ENCODE assay signal across 2 cellular contexts in the genomic region with DNA sequence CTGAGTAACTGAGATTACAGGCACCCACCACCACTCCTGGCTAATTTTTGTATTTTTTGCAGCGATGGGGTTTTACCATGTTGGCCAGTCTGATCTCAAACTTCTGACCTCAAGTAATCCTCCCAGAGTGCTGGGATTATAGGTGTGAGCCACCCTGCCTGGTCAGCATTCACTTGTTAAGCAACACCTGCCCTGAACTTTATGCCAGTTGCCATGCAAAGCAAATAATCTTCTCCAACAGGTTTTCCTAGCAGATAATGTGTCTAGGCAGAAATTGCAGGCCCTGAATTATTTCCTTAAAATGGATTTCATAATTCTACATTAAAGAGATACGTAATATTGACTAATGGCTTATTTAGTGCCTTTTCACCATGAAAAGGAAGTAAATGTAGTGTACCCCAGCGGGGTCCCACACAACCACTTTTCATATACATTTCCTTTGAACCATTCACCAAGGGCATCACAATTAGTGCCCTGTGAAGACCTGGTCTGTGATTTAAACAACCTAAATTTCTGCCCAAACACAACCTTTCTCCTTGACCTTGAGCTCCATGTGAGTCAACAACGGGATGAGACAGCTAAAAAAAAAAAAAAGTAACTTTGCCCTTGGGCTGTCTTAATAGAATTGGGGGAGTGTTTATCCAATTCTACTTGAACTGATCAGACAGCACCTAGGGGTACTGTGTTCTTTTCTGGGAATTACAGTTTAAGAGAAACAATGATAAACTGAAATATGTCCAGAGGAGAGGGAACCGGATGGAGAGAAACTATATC.
TF ChIP-seq lines count a peak whose summit lies in the region.

No MANE protein-coding gene starts in this region.

TF ChIP-seq in A549, 52 proteins besides CTCF, POLR2A, EP300 and RAD21:
- TF ChIP-seq, protein P1, sequence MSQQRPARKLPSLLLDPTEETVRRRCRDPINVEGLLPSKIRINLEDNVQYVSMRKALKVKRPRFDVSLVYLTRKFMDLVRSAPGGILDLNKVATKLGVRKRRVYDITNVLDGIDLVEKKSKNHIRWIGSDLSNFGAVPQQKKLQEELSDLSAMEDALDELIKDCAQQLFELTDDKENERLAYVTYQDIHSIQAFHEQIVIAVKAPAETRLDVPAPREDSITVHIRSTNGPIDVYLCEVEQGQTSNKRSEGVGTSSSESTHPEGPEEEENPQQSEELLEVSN (IDR thresholded peaks at IDR 0.05; ENCODE audit: borderline replicate concordance, low read depth): no peak
- no peak for TF ChIP-seq NR3C1 (IDR thresholded peaks at IDR 0.05)
- no peak for TF ChIP-seq CHD4 (IDR thresholded peaks at IDR 0.05; ENCODE audit: borderline replicate concordance)
- TF ChIP-seq HOXB5 (CRISPR knock-in tag; IDR thresholded peaks at IDR 0.05): no peak
- no peak for TF ChIP-seq CBX8 (IDR thresholded peaks at IDR 0.05)

TF ChIP-seq in HepG2, 621 proteins besides CTCF, POLR2A, EP300 and RAD21:
- TF ChIP-seq ZNF460 (CRISPR knock-in tag; IDR thresholded peaks at IDR 0.05; ENCODE audit: borderline replicate concordance): peak; percentile 20; the same call in 1 of the 2 replicates
- peak; percentile 57; the same call in 1 of the 2 replicates for TF ChIP-seq CEBPB (IDR thresholded peaks at IDR 0.05; ENCODE audit: borderline replicate concordance, low read depth, low read length)
- no peak for TF ChIP-seq SNAI1 (CRISPR knock-in tag; IDR thresholded peaks at IDR 0.05; ENCODE audit: borderline replicate concordance)
- TF ChIP-seq MAFF (IDR thresholded peaks at IDR 0.05; ENCODE audit: low read depth, low read length): peak; percentile 41; the same call in 1 of the 2 replicates
- TF ChIP-seq ZBTB20 (CRISPR knock-in tag; IDR thresholded peaks at IDR 0.05; ENCODE audit: borderline replicate concordance, low read depth): no peak
- TF ChIP-seq MAFK (conservative IDR thresholded peaks at IDR 0.05 in 1 of 2, IDR thresholded peaks at IDR 0.05 in 1 of 2; ENCODE audit: low read length in 2 of 2): peak in 1 of 2 experiments; percentile 46; a peak in 2 of 4 replicates
- TF ChIP-seq, protein P2, sequence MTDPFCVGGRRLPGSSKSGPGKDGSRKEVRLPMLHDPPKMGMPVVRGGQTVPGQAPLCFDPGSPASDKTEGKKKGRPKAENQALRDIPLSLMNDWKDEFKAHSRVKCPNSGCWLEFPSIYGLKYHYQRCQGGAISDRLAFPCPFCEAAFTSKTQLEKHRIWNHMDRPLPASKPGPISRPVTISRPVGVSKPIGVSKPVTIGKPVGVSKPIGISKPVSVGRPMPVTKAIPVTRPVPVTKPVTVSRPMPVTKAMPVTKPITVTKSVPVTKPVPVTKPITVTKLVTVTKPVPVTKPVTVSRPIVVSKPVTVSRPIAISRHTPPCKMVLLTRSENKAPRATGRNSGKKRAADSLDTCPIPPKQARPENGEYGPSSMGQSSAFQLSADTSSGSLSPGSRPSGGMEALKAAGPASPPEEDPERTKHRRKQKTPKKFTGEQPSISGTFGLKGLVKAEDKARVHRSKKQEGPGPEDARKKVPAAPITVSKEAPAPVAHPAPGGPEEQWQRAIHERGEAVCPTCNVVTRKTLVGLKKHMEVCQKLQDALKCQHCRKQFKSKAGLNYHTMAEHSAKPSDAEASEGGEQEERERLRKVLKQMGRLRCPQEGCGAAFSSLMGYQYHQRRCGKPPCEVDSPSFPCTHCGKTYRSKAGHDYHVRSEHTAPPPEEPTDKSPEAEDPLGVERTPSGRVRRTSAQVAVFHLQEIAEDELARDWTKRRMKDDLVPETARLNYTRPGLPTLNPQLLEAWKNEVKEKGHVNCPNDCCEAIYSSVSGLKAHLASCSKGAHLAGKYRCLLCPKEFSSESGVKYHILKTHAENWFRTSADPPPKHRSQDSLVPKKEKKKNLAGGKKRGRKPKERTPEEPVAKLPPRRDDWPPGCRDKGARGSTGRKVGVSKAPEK (CRISPR knock-in tag; IDR thresholded peaks at IDR 0.05; ENCODE audit: borderline replicate concordance): no peak
- TF ChIP-seq TBL1XR1 (IDR thresholded peaks at IDR 0.05; ENCODE audit: borderline replicate concordance, low read length, partially characterized antibody): no peak
- 0 out of 2 replicates have a peak, but pooled peaks have one; percentile 25 for TF ChIP-seq CEBPG (CRISPR knock-in tag; IDR thresholded peaks at IDR 0.05)
